Comparison of ENCODE assay signal across 8 cellular contexts in genomic region chr1:27772071-27772470, GRCh38. TPM values are rescaled to one million over a fixed set of nuclear protein-coding genes. Genes with fewer than 3 reads are reported as not detected.
DNase-seq lines count a peak whose midpoint lies in the region; ATAC-seq, FAIRE-seq and TF ChIP-seq lines count a peak whose summit lies in the region.

No MANE protein-coding gene starts in this region.

- no peak for TF ChIP-seq CTCF in kidney (IDR thresholded peaks at IDR 0.05; ENCODE audit: borderline replicate concordance, extremely low read depth, insufficient read depth)

- no peak for FAIRE-seq in kidney (lab: Jason Lieb, UNC)

- peaks cover 6% of the 10 kb centered on the region for H3K36me3 Mint-ChIP-seq in activated CD4-positive, alpha-beta T cell treated with anti-CD3 and anti-CD28 coated beads, Interleukin-2, amount 10 ng/mL, durations not matched to agents 24 days and 14 days (ENCODE audit: low read depth)
- H3K36me3 Mint-ChIP-seq in activated T-helper 17 cell treated with anti-CD3 and anti-CD28 coated beads, Interleukin-2, amount 50 U/mL, for 72 hours (ENCODE audit: low read depth), result peaks cover 27% of the 10 kb centered on the region

- no peaks in the 10 kb centered on the region for H3K36me3 ChIP-seq in kidney (ENCODE audit: control insufficient read depth in 1 of 2, insufficient read depth in 2 of 2, low read length in 2 of 2)

- no peak for ATAC-seq in activated T-helper 17 cell treated with anti-CD3 and anti-CD28 coated beads, Interleukin-2, amount 50 U/mL, for 72 hours (replicated peaks)

- H3K27ac ChIP-seq in kidney (ENCODE audit: low read depth in 2 of 2, low read length in 2 of 2), result peak overlapping the region in 1 of 2 donors; percentile 34
- peak overlapping the region; percentile 73 for H3K27ac ChIP-seq in temporal lobe (ENCODE audit: low read depth, low read length)

- peak overlapping the region in 1 of 2 donors; percentile 99 for H3K9ac ChIP-seq in kidney (ENCODE audit: low read length in 2 of 2)

- H3K9me3 ChIP-seq in kidney (ENCODE audit: control insufficient read depth in 1 of 2, low read length in 2 of 2), result no peaks in the 10 kb centered on the region

- H3K4me1 ChIP-seq in kidney (ENCODE audit: control insufficient read depth in 1 of 2, insufficient read depth in 1 of 2, low read depth in 1 of 2, low read length in 2 of 2), result peaks cover 2 to 12% of the 10 kb centered on the region in 2 donors

- H3K9me3 Mint-ChIP-seq in activated CD4-positive, alpha-beta T cell treated with anti-CD3 and anti-CD28 coated beads, Interleukin-2, amount 10 ng/mL, durations not matched to agents 24 days and 14 days, result no peaks in the 10 kb centered on the region
- H3K9me3 Mint-ChIP-seq in activated T-helper 17 cell treated with anti-CD3 and anti-CD28 coated beads, Interleukin-2, amount 50 U/mL, for 72 hours, result no peaks in the 10 kb centered on the region

- DNase-seq in activated CD4-positive, alpha-beta T cell treated with anti-CD3 and anti-CD28 coated beads, Interleukin-2, amount 10 ng/mL, durations not matched to agents 24 days and 14 days, result no peak
- no peak for DNase-seq in activated CD4-positive, alpha-beta T cell treated with anti-CD3 and anti-CD28 coated beads for 1 hour
- DNase-seq in kidney (no peak), mesenteric fat pad (ENCODE audit: low spot score) (no peak), T1000 (lab: John Stamatoyannopoulos, UW) (no peak), cerebellum (ENCODE audit: low spot score) (no peak)

- intact Hi-C loops in activated CD4-positive, alpha-beta T cell treated with anti-CD3 and anti-CD28 coated beads, Interleukin-2, amount 10 ng/mL, durations not matched to agents 24 days and 14 days (cut with micrococcal nuclease), result loop anchor here (2.0 kb wide), 2 partner anchors 59 to 103 kb away; partner anchors contain the start of gene PPP1R8
- intact Hi-C loops in kidney (cut with DNase I), result no loop called here

- H3K4me3 Mint-ChIP-seq in activated CD4-positive, alpha-beta T cell treated with anti-CD3 and anti-CD28 coated beads, Interleukin-2, amount 10 ng/mL, durations not matched to agents 24 days and 14 days, result peak overlapping the region; percentile 86
- H3K4me3 Mint-ChIP-seq in activated T-helper 17 cell treated with anti-CD3 and anti-CD28 coated beads, Interleukin-2, amount 50 U/mL, for 72 hours, result peak overlapping the region; percentile 93

- peak overlapping the region; percentile 98 for H3K27ac Mint-ChIP-seq in activated CD4-positive, alpha-beta T cell treated with anti-CD3 and anti-CD28 coated beads, Interleukin-2, amount 10 ng/mL, durations not matched to agents 24 days and 14 days
- H3K27ac Mint-ChIP-seq in activated T-helper 17 cell treated with anti-CD3 and anti-CD28 coated beads, Interleukin-2, amount 50 U/mL, for 72 hours, result peak overlapping the region; percentile 94

- H3K27me3 Mint-ChIP-seq in activated CD4-positive, alpha-beta T cell treated with anti-CD3 and anti-CD28 coated beads, Interleukin-2, amount 10 ng/mL, durations not matched to agents 24 days and 14 days, result peaks cover 1% of the 10 kb centered on the region
- H3K27me3 Mint-ChIP-seq in activated T-helper 17 cell treated with anti-CD3 and anti-CD28 coated beads, Interleukin-2, amount 50 U/mL, for 72 hours, result no peaks in the 10 kb centered on the region

- peak overlapping the region; percentile 3 to 99 for H3K4me3 ChIP-seq in kidney (ENCODE audit: low read length in 2 of 2)

- H3K4me1 Mint-ChIP-seq in activated CD4-positive, alpha-beta T cell treated with anti-CD3 and anti-CD28 coated beads, Interleukin-2, amount 10 ng/mL, durations not matched to agents 24 days and 14 days, result peaks cover 24% of the 10 kb centered on the region
- H3K4me1 Mint-ChIP-seq in activated T-helper 17 cell treated with anti-CD3 and anti-CD28 coated beads, Interleukin-2, amount 50 U/mL, for 72 hours, result peaks cover 17% of the 10 kb centered on the region

RNA-seq across cellular contexts. Expression of gene STX12, which starts 0.9 kb away (rescaled TPM):
- 28.5 and 28.8 TPM in 2 replicates for total RNA-seq in activated CD4-positive, alpha-beta T cell treated with anti-CD3 and anti-CD28 coated beads, Interleukin-2, amount 10 ng/mL, durations not matched to agents 24 days and 14 days
- 10 to 100 TPM; 39.1 to 50.7 TPM for total RNA-seq in activated T-helper 17 cell treated with anti-CD3 and anti-CD28 coated beads, Interleukin-2, amount 50 U/mL, for 72 hours
- 49.0 TPM for total RNA-seq in kidney
- 27.9 TPM for polyA plus RNA-seq in kidney (ENCODE audit: insufficient read depth, low read depth, low replicate concordance)
- 120 TPM for total RNA-seq in temporal lobe
- 84.2 TPM for total RNA-seq in mesenteric fat pad
- total RNA-seq in cerebellum, result 120 TPM

RNA-seq across cellular contexts. Expression of gene FAM76A, which starts 46.3 kb away (rescaled TPM):
- total RNA-seq in activated CD4-positive, alpha-beta T cell treated with anti-CD3 and anti-CD28 coated beads, Interleukin-2, amount 10 ng/mL, durations not matched to agents 24 days and 14 days, result 11.9 and 13.8 TPM in 2 replicates
- 1 to 10 TPM; 6.4 to 8.4 TPM for total RNA-seq in activated T-helper 17 cell treated with anti-CD3 and anti-CD28 coated beads, Interleukin-2, amount 50 U/mL, for 72 hours
- total RNA-seq in kidney (17.0 TPM), temporal lobe (7.9 TPM), mesenteric fat pad (15.3 TPM), cerebellum (9.9 TPM)
- polyA plus RNA-seq in kidney (ENCODE audit: insufficient read depth, low read depth, low replicate concordance), result 5.9 TPM

RNA-seq across cellular contexts. Expression of gene PPP1R8, which starts 58.5 kb away (rescaled TPM):
- total RNA-seq in activated CD4-positive, alpha-beta T cell treated with anti-CD3 and anti-CD28 coated beads, Interleukin-2, amount 10 ng/mL, durations not matched to agents 24 days and 14 days, result 80.3 TPM in 2 replicates
- total RNA-seq in activated T-helper 17 cell treated with anti-CD3 and anti-CD28 coated beads, Interleukin-2, amount 50 U/mL, for 72 hours, result 10 to 100 TPM; 41.0 to 57.9 TPM
- 38.6 TPM for total RNA-seq in kidney
- polyA plus RNA-seq in kidney (ENCODE audit: insufficient read depth, low read depth, low replicate concordance), result 21.8 TPM
- total RNA-seq in temporal lobe, result 38.8 TPM
- total RNA-seq in mesenteric fat pad, result 35.3 TPM
- total RNA-seq in cerebellum, result 40.5 TPM
